8 cellular contexts compared by ENCODE assay signal in the genomic region with DNA sequence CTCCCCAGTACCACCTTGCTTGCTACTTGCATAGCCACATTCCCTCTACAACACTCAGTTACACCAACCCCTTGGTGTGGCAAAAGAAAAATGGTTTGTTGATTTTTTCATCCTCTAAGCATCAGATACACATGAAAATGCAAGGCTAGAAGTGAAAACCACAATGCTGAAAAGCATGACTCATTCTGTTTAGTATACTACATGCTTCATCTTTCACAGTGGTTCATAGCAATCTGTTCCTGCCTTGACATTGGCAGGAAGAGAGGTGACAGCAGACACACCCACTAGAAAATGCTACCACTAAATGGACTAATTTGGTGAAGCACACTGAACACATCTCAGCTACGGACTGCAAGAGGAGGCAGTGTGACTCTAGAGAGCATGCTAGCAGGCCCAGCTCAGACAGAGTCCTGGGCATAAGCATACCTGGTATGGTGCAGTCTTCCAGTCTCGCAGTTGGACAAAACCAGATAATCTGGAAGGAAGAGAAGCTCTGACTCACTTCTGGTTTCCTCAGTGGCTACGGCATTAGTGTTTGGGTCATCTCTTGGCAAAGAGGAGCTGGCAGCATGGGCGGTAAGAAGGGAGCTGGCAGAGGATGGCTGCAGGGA. TPM values are rescaled to one million over a fixed set of nuclear protein-coding genes. Genes with fewer than 3 reads are reported as not detected.
DNase-seq lines count a peak whose midpoint lies in the region; ATAC-seq and TF ChIP-seq lines count a peak whose summit lies in the region.

No MANE protein-coding gene starts in this region.

- H3K4me1 Mint-ChIP-seq in T-helper 17 cell (peaks cover 29% of the 10 kb centered on the region), endothelial cell (ENCODE audit: unreplicated experiment) (peaks cover 3% of the 10 kb centered on the region)

- no peak overlapping the region for H3K4me3 ChIP-seq in left lung

- H3K36me3 ChIP-seq in left lung = peaks cover 0 to 13% of the 10 kb centered on the region in 2 donors

- intact Hi-C loops in left lung (cut with DNase I) = no loop called here

- H3K4me1 ChIP-seq in left lung = peaks cover 0 to 28% of the 10 kb centered on the region in 2 donors

- H3K9me3 ChIP-seq in T-helper 17 cell (ENCODE audit: control insufficient read depth, low read length, poor library complexity, severe bottlenecking) (no peaks in the 10 kb centered on the region), left lung (no peaks in the 10 kb centered on the region)

- H3K27me3 ChIP-seq in left lung = no peaks in the 10 kb centered on the region

- H3K4me3 Mint-ChIP-seq in T-helper 17 cell (peak overlapping the region; percentile 88), endothelial cell (ENCODE audit: unreplicated experiment) (no peak overlapping the region)

- H3K27ac ChIP-seq in left lung = peak overlapping the region in 1 of 2 donors; percentile 45

- H3K27me3 Mint-ChIP-seq in T-helper 17 cell (no peaks in the 10 kb centered on the region), endothelial cell (ENCODE audit: unreplicated experiment) (no peaks in the 10 kb centered on the region)

- ATAC-seq in HG02943 (IDR thresholded peaks at IDR 0.05; ENCODE audit: low read depth, unreplicated experiment) (peak; percentile 57), T-helper 17 cell (peak; percentile 94), left lung (peak; percentile 38)

- H3K27ac Mint-ChIP-seq in T-helper 17 cell (peak overlapping the region; percentile 90), endothelial cell (ENCODE audit: unreplicated experiment) (no peak overlapping the region)

- peak; percentile 30 for DNase-seq in stimulated activated CD4-positive, alpha-beta T cell treated with anti-CD3 and anti-CD28 coated beads, Interleukin-4, amount 100 ng/mL, for 24 hours
- DNase-seq in stimulated activated CD4-positive, alpha-beta T cell treated with anti-CD3 and anti-CD28 coated beads, Interleukin-2, amount 100 ng/mL, for 24 hours = no peak
- DNase-seq in T-helper 17 cell = peak in 1 of 3 donors; percentile 12
- no peak for DNase-seq in left lung
- no peak for DNase-seq in GM19238 (ENCODE audit: insufficient read length, low spot score)
- no peak for DNase-seq in endothelial cell (ENCODE audit: low spot score)
- no peak for DNase-seq in NCI-H1694 treated with DMSO at 0.1 percent for 48 hours (lab: John Stamatoyannopoulos, UW)

- TF ChIP-seq CTCF in left lung (IDR thresholded peaks at IDR 0.05) (no peak), endothelial cell (IDR thresholded peaks at IDR 0.05; ENCODE audit: unreplicated experiment) (no peak)

- peaks cover 6% of the 10 kb centered on the region for H3K36me3 Mint-ChIP-seq in T-helper 17 cell (ENCODE audit: low read depth)
- H3K36me3 Mint-ChIP-seq in endothelial cell (ENCODE audit: low read depth, unreplicated experiment) = no peaks in the 10 kb centered on the region

- no peaks in the 10 kb centered on the region for H3K9me3 Mint-ChIP-seq in endothelial cell (ENCODE audit: unreplicated experiment)

RNA-seq across cellular contexts. Expression of gene GAB3, which starts 38.0 kb away (rescaled TPM):
- total RNA-seq in T-helper 17 cell (10 to 100 TPM; 17.7 to 18.4 TPM), left lung (10 to 100 TPM in 1 of 2 donors, 1 to 10 TPM in 1; 6.6 to 15.0 TPM), endothelial cell (ENCODE audit: unreplicated experiment) (0.90 TPM)

RNA-seq across cellular contexts. Expression of gene DKC1, which starts 49.8 kb away (rescaled TPM):
- 10 to 100 TPM; 46.6 to 60.7 TPM for total RNA-seq in T-helper 17 cell
- total RNA-seq in left lung = 10 to 100 TPM; 22.3 to 42.5 TPM
- total RNA-seq in endothelial cell (ENCODE audit: unreplicated experiment) = 28.5 TPM

RNA-seq across cellular contexts. Expression of gene CTAG2, which starts 59.5 kb away (rescaled TPM):
- total RNA-seq in T-helper 17 cell (not detected), left lung (not detected), endothelial cell (ENCODE audit: unreplicated experiment) (not detected)

Comparison
In these comparisons a context has a peak if more than half of its experiments do, and no peak if none do; other contexts are left out.
1. ATAC-seq: peak in every context shown above with its lines; median percentile 94 in T-helper 17 cell; 57 in HG02943; 38 in left lung.